9 cellular contexts compared by ENCODE assay signal in genomic region chrX:148501121-148502066, GRCh38. TPM values are rescaled to one million over a fixed set of nuclear protein-coding genes. Genes with fewer than 3 reads are reported as not detected.
DNase-seq lines count a peak whose midpoint lies in the region; TF ChIP-seq lines count a peak whose summit lies in the region.
"Had no signal": no experiment of that assay in that cellular context is flagged by ENCODE, and none has a peak within 500 bp of the region (broad histone marks: within the 10 kb centered on the region; RNA-seq: fewer than 3 reads in every experiment).

No MANE protein-coding gene starts in this region.

- peak overlapping the region; percentile 95 for H3K27ac ChIP-seq in BLaER1
- H3K27ac ChIP-seq in fibroblast of lung (ENCODE audit: insufficient read depth, low read length), result no peak overlapping the region
- H3K27ac ChIP-seq: epithelial cell of prostate had no signal

- H3K4me3 ChIP-seq in BLaER1 (peak overlapping the region; percentile 80), HAP-1 (peak overlapping the region; percentile 69), fibroblast of lung (replicated peaks in 1 of 4; ENCODE audit: control extremely low read depth in 1 of 4, insufficient read depth in 1 of 4, low read depth in 3 of 4, low read length in 4 of 4) (peak overlapping the region; percentile 7 to 36 (median 27))

- H3K36me3 ChIP-seq in BLaER1, result no peaks in the 10 kb centered on the region; the same call in 1 of the 2 replicates
- no peaks in the 10 kb centered on the region for H3K36me3 ChIP-seq in HAP-1 (replicated peaks)
- no peaks in the 10 kb centered on the region for H3K36me3 ChIP-seq in fibroblast of lung (ENCODE audit: control insufficient read depth, insufficient read depth, low read length)

- peaks cover 13% of the 10 kb centered on the region for H3K27me3 Mint-ChIP-seq in activated CD4-positive, alpha-beta T cell treated with anti-CD3 and anti-CD28 coated beads, Interleukin-2, amount 10 ng/mL, durations not matched to agents 24 days and 14 days

- peak overlapping the region; percentile 81 for H3K4me3 Mint-ChIP-seq in activated CD4-positive, alpha-beta T cell treated with anti-CD3 and anti-CD28 coated beads, Interleukin-2, amount 10 ng/mL, durations not matched to agents 24 days and 14 days

- no peaks in the 10 kb centered on the region for H3K79me2 ChIP-seq in fibroblast of lung (ENCODE audit: control insufficient read depth, insufficient read depth, low read length)

- in situ Hi-C loops in HAP-1 (cut with MboI; ENCODE audit: low sequenced_read_pairs), result no loop called here

- H3K36me3 Mint-ChIP-seq in activated CD4-positive, alpha-beta T cell treated with anti-CD3 and anti-CD28 coated beads, Interleukin-2, amount 10 ng/mL, durations not matched to agents 24 days and 14 days (ENCODE audit: low read depth), result no peaks in the 10 kb centered on the region

- peaks cover 10% of the 10 kb centered on the region; the same call in 1 of the 2 replicates for H4K20me1 ChIP-seq in BLaER1
- no peaks in the 10 kb centered on the region for H4K20me1 ChIP-seq in fibroblast of lung (ENCODE audit: control insufficient read depth, extremely low read depth, insufficient read depth, low read length)

- H3K4me1 ChIP-seq in BLaER1, result peaks cover 62% of the 10 kb centered on the region
- H3K4me1 ChIP-seq in HAP-1, result peaks cover 24% of the 10 kb centered on the region
- no peaks in the 10 kb centered on the region for H3K4me1 ChIP-seq in fibroblast of lung (ENCODE audit: control insufficient read depth, extremely low read depth, insufficient read depth, low read length)

- intact Hi-C loops in activated CD4-positive, alpha-beta T cell treated with anti-CD3 and anti-CD28 coated beads, Interleukin-2, amount 10 ng/mL, durations not matched to agents 24 days and 14 days (cut with micrococcal nuclease), result loop anchor here (2.0 to 10.0 kb wide), 2 partner anchors 35 to 783 kb away; no protein-coding TSS in a partner anchor
- intact Hi-C loops in posterior vena cava (cut with DNase I), result no loop called here

- peak overlapping the region; percentile 94 for H3K9ac ChIP-seq in BLaER1
- H3K9ac ChIP-seq in fibroblast of lung (ENCODE audit: insufficient read depth, low read length), result no peak overlapping the region

- H3K4me2 ChIP-seq in BLaER1, result 0 out of 2 replicates have a peak overlapping the region, but pooled peaks have one; percentile 79
- H3K4me2 ChIP-seq in fibroblast of lung (ENCODE audit: extremely low read depth, insufficient read depth, low read length), result peak overlapping the region; percentile 44

- H2AFZ ChIP-seq in fibroblast of lung (ENCODE audit: low read length), result no peak overlapping the region

- H3K27ac Mint-ChIP-seq in activated CD4-positive, alpha-beta T cell treated with anti-CD3 and anti-CD28 coated beads, Interleukin-2, amount 10 ng/mL, durations not matched to agents 24 days and 14 days, result peak overlapping the region; percentile 48

- H3K27me3 ChIP-seq in BLaER1, result no peaks in the 10 kb centered on the region
- H3K27me3 ChIP-seq in HAP-1 (ENCODE audit: low read depth), result no peaks in the 10 kb centered on the region
- H3K27me3 ChIP-seq in fibroblast of lung (ENCODE audit: control insufficient read depth, insufficient read depth, low read length), result peaks cover 4% of the 10 kb centered on the region

- DNase-seq in HAP-1 (ENCODE audit: low spot score in 2 of 2) (peak in 1 of 2 experiments; percentile 70), fibroblast of lung (ENCODE audit: low read depth in 2 of 2) (no peak), posterior vena cava (ENCODE audit: low spot score) (peak; percentile 81), inferior parietal cortex (ENCODE audit: extremely low spot score) (no peak), OCI-M2 (lab: John Stamatoyannopoulos, UW; ENCODE audit: unreplicated experiment) (no peak), NCI-H2227 (lab: John Stamatoyannopoulos, UW; ENCODE audit: unreplicated experiment) (no peak)
- peak; percentile 70 for DNase-seq in activated CD4-positive, alpha-beta T cell treated with anti-CD3 and anti-CD28 coated beads, Interleukin-2, amount 10 ng/mL, durations not matched to agents 24 days and 14 days

- peaks cover 8% of the 10 kb centered on the region for H3K4me1 Mint-ChIP-seq in activated CD4-positive, alpha-beta T cell treated with anti-CD3 and anti-CD28 coated beads, Interleukin-2, amount 10 ng/mL, durations not matched to agents 24 days and 14 days

- H3K9me3 Mint-ChIP-seq in activated CD4-positive, alpha-beta T cell treated with anti-CD3 and anti-CD28 coated beads, Interleukin-2, amount 10 ng/mL, durations not matched to agents 24 days and 14 days, result no peaks in the 10 kb centered on the region

- no peak for TF ChIP-seq CTCF in fibroblast of lung (conservative IDR thresholded peaks at IDR 0.05 in 1 of 2, IDR thresholded peaks at IDR 0.05 in 1 of 2; ENCODE audit: low read depth in 1 of 2, low read length in 2 of 2)

- peaks cover 26% of the 10 kb centered on the region for H3K9me3 ChIP-seq in BLaER1
- H3K9me3 ChIP-seq in HAP-1, result no peaks in the 10 kb centered on the region; the same call in 1 of the 2 replicates
- no peaks in the 10 kb centered on the region for H3K9me3 ChIP-seq in fibroblast of lung (ENCODE audit: control insufficient read depth, insufficient read depth, low read depth, low read length)

RNA-seq across cellular contexts. Expression of gene AFF2, which starts 1.0 kb away (rescaled TPM):
- total RNA-seq in activated CD4-positive, alpha-beta T cell treated with anti-CD3 and anti-CD28 coated beads, Interleukin-2, amount 10 ng/mL, durations not matched to agents 24 days and 14 days, result 0.70 and 1.1 TPM in 2 replicates
- under 0.01 and 0.26 TPM in 2 replicates for total RNA-seq in fibroblast of lung
- polyA plus RNA-seq in fibroblast of lung, result 0.05 and 0.19 TPM in 2 replicates
- polyA plus RNA-seq in fibroblast of lung (2012), result 0.05 and 0.14 TPM in 2 replicates
- not detected in 2 replicates for polyA minus RNA-seq in fibroblast of lung (ENCODE audit: low replicate concordance)
- 10 to 100 TPM in 1 of 2 donors, 1 to 10 TPM in 1; 3.5 to 10.5 TPM for total RNA-seq in posterior vena cava

Comparison
In these comparisons a context has a peak if more than half of its experiments do, and no peak if none do; other contexts are left out.
1. H3K4me3 ChIP-seq: peak in every context shown above with its lines; median percentile 80 in BLaER1; 69 in HAP-1; 27 in fibroblast of lung.
2. DNase-seq: peak in activated CD4-positive, alpha-beta T cell treated with anti-CD3 and anti-CD28 coated beads, Interleukin-2, amount 10 ng/mL, durations not matched to agents 24 days and 14 days (single experiment) and posterior vena cava (single experiment); none in fibroblast of lung (0 of 2), inferior parietal cortex (single experiment), OCI-M2 (single experiment) and NCI-H2227 (single experiment).